Comparison of ENCODE assay signal across 13 cellular contexts in the genomic region with DNA sequence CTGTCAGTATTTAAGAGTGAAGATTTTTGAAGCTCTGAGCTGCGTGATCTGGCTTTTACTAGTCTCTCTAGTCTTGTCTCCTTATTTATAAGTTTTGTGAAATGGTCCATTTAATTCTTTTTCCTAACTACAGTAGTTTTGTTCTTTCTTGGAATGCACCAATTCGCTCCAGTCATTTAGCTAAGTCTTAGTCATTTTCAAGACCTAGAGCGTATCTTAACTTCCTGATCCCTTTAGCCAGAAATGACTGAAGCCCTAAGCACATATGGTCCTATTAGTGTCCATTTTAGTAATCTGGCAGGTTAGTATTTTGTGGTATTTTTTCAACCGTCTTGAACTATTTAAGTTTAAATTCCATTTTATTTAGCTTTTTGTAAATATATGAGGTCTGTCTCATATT. TPM values are rescaled to one million over a fixed set of nuclear protein-coding genes. Genes with fewer than 3 reads are reported as not detected.
DNase-seq lines count a peak whose midpoint lies in the region; ATAC-seq, FAIRE-seq and TF ChIP-seq lines count a peak whose summit lies in the region.
"Had no signal": no experiment of that assay in that cellular context is flagged by ENCODE, and none has a peak within 500 bp of the region (broad histone marks: within the 10 kb centered on the region; RNA-seq: fewer than 3 reads in every experiment).

No MANE protein-coding gene starts in this region.

- no peak overlapping the region for H3K4me2 ChIP-seq in astrocyte (ENCODE audit: low read length)

- H4K20me1 ChIP-seq in astrocyte (ENCODE audit: insufficient read depth, low read length), result peaks cover 70% of the 10 kb centered on the region

- H3K4me1 Mint-ChIP-seq in CD8-positive, alpha-beta memory T cell, result peaks cover 63 to 76% (median 74%) of the 10 kb centered on the region in 3 donors
- H3K4me1 Mint-ChIP-seq in astrocyte (ENCODE audit: low read depth, unreplicated experiment), result peaks cover 20% of the 10 kb centered on the region

- no peak for TF ChIP-seq CTCF in astrocyte (IDR thresholded peaks at IDR 0.05; ENCODE audit: insufficient read depth, low read depth, low read length)

- no peaks in the 10 kb centered on the region for H3K9me3 ChIP-seq in CD8-positive, alpha-beta memory T cell (ENCODE audit: low read length)
- H3K9me3 ChIP-seq in astrocyte (ENCODE audit: insufficient read depth, low read depth, low read length) (no peaks in the 10 kb centered on the region), muscle layer of colon (ENCODE audit: low read length) (no peaks in the 10 kb centered on the region)

- DNase-seq in CD8-positive, alpha-beta memory T cell, result no peak
- peak; percentile 56 for DNase-seq in astrocyte (ENCODE audit: low read depth)
- no peak for DNase-seq in stimulated activated naive CD4-positive, alpha-beta T cell (lab: John Stamatoyannopoulos, UW)
- DNase-seq in mesenteric fat pad (ENCODE audit: low spot score), result no peak
- no peak for DNase-seq in frontal cortex (ENCODE audit: low spot score in 2 of 2)
- DNase-seq: activated CD4-positive, alpha-beta T cell treated with anti-CD3 and anti-CD28 coated beads, Interleukin-2, amount 10 ng/mL, durations not matched to agents 7 days and 5 days; amygdala; effector memory CD4-positive, alpha-beta T cell; SHP77; stimulated activated CD4-positive, alpha-beta T cell treated with anti-CD3 and anti-CD28 coated beads, Interleukin-4, amount 100 ng/mL, for 1 hour had no signal

- H3K4me1 ChIP-seq in CD8-positive, alpha-beta memory T cell (ENCODE audit: insufficient read depth, low read length), result peaks cover 39% of the 10 kb centered on the region
- peaks cover 7% of the 10 kb centered on the region for H3K4me1 ChIP-seq in astrocyte (ENCODE audit: insufficient read depth, low read length)
- peaks cover 35% of the 10 kb centered on the region for H3K4me1 ChIP-seq in muscle layer of colon (ENCODE audit: insufficient read depth, low read length)

- H3K79me2 ChIP-seq in astrocyte (ENCODE audit: insufficient read depth, low read length), result peaks cover 84% of the 10 kb centered on the region

- CTCF ChIA-PET in CD8-positive, alpha-beta memory T cell (lab: Charles Lee), result interaction anchor here (0.6 kb wide), 1 partner anchor 213 kb away, joined by 4 read pairs; no protein-coding TSS in a partner anchor

- peak; percentile 14 for ATAC-seq in HG02852 (IDR thresholded peaks at IDR 0.05; ENCODE audit: unreplicated experiment)
- ATAC-seq in HG03175 (IDR thresholded peaks at IDR 0.05; ENCODE audit: unreplicated experiment), result no peak

- H3K9ac ChIP-seq in astrocyte (ENCODE audit: low read length), result no peak overlapping the region
- no peak overlapping the region for H3K9ac ChIP-seq in muscle layer of colon (ENCODE audit: low read length)

- peak overlapping the region in 5 of 8 donors; percentile 0 to 88 (median 52) for H3K27ac Mint-ChIP-seq in CD8-positive, alpha-beta memory T cell
- H3K27ac Mint-ChIP-seq in astrocyte (ENCODE audit: unreplicated experiment), result no peak overlapping the region

- FAIRE-seq in astrocyte (lab: Jason Lieb, UNC) (no peak), frontal cortex (lab: Jason Lieb, UNC) (no peak)

- H3K36me3 Mint-ChIP-seq in CD8-positive, alpha-beta memory T cell, result peaks cover 0 to 30% (median 5%) of the 10 kb centered on the region in 3 donors
- peaks cover 2% of the 10 kb centered on the region for H3K36me3 Mint-ChIP-seq in astrocyte (ENCODE audit: low read depth, unreplicated experiment)

- POLR2A ChIA-PET in CD8-positive, alpha-beta memory T cell (lab: Charles Lee), result no interaction called here

- no peaks in the 10 kb centered on the region for H3K27me3 Mint-ChIP-seq in CD8-positive, alpha-beta memory T cell
- no peaks in the 10 kb centered on the region for H3K27me3 Mint-ChIP-seq in astrocyte (ENCODE audit: low read depth, unreplicated experiment)
- H3K27me3 Mint-ChIP-seq: activated CD4-positive, alpha-beta T cell treated with anti-CD3 and anti-CD28 coated beads, Interleukin-2, amount 10 ng/mL, durations not matched to agents 7 days and 5 days had no signal

- no peak overlapping the region for H2AFZ ChIP-seq in astrocyte (ENCODE audit: low read depth, low read length)

- peak overlapping the region in 5 of 7 donors; percentile 15 to 65 (median 47) for H3K4me3 Mint-ChIP-seq in CD8-positive, alpha-beta memory T cell
- no peak overlapping the region for H3K4me3 Mint-ChIP-seq in astrocyte (ENCODE audit: unreplicated experiment)
- H3K4me3 Mint-ChIP-seq: activated CD4-positive, alpha-beta T cell treated with anti-CD3 and anti-CD28 coated beads, Interleukin-2, amount 10 ng/mL, durations not matched to agents 7 days and 5 days had no signal

- H3K4me3 ChIP-seq in CD8-positive, alpha-beta memory T cell (ENCODE audit: low read length), result no peak overlapping the region
- no peak overlapping the region for H3K4me3 ChIP-seq in astrocyte (ENCODE audit: insufficient read depth, low read depth, low read length)
- H3K4me3 ChIP-seq in muscle layer of colon (ENCODE audit: low read depth in 1 of 2, low read length in 2 of 2), result no peak overlapping the region

- no peaks in the 10 kb centered on the region for H3K9me3 Mint-ChIP-seq in CD8-positive, alpha-beta memory T cell
- H3K9me3 Mint-ChIP-seq in astrocyte (ENCODE audit: unreplicated experiment), result no peaks in the 10 kb centered on the region
- H3K9me3 Mint-ChIP-seq: activated CD4-positive, alpha-beta T cell treated with anti-CD3 and anti-CD28 coated beads, Interleukin-2, amount 10 ng/mL, durations not matched to agents 7 days and 5 days had no signal

- no peak overlapping the region for H3K27ac ChIP-seq in CD8-positive, alpha-beta memory T cell (ENCODE audit: low read depth, low read length)
- H3K27ac ChIP-seq in astrocyte (ENCODE audit: low read depth, low read length) (no peak overlapping the region), muscle layer of colon (ENCODE audit: low read depth, low read length) (peak overlapping the region; percentile 7)

- H3K36me3 ChIP-seq in CD8-positive, alpha-beta memory T cell (ENCODE audit: insufficient read depth, low read length), result no peaks in the 10 kb centered on the region
- H3K36me3 ChIP-seq in astrocyte (ENCODE audit: insufficient read depth, low read length), result no peaks in the 10 kb centered on the region
- no peaks in the 10 kb centered on the region for H3K36me3 ChIP-seq in muscle layer of colon (ENCODE audit: insufficient read depth, low read length)

- H3K27me3 ChIP-seq in CD8-positive, alpha-beta memory T cell (ENCODE audit: insufficient read depth, low read length, poor library complexity, severe bottlenecking), result no peaks in the 10 kb centered on the region
- H3K27me3 ChIP-seq in astrocyte (ENCODE audit: insufficient read depth, low read length) (no peaks in the 10 kb centered on the region), muscle layer of colon (ENCODE audit: control insufficient read depth in 1 of 2, insufficient read depth in 2 of 2, low read length in 2 of 2) (no peaks in the 10 kb centered on the region)

RNA-seq across cellular contexts. Expression of a gene that starts 3.6 kb away (rescaled TPM):
- total RNA-seq in CD8-positive, alpha-beta memory T cell, result 10 to 100 TPM; 71.8 to 72.5 TPM
- 32.4 TPM for polyA plus RNA-seq in CD8-positive, alpha-beta memory T cell
- total RNA-seq in astrocyte, result 81.0 and 86.1 TPM in 2 replicates
- total RNA-seq in mesenteric fat pad, result 98.7 TPM
- 257 TPM for total RNA-seq in frontal cortex
